Comparison of ENCODE assay signal across 2 cellular contexts in genomic region chr16:549544-550263, GRCh38.
A peak's percentile ranks its signal among the peaks of the same experiment; 100 is the strongest.
TF ChIP-seq lines count a peak whose summit lies in the region.

No MANE protein-coding gene starts in this region.

TF ChIP-seq in GM12878, 131 proteins besides CTCF, POLR2A, EP300 and RAD21:
- TF ChIP-seq ZBTB33 (IDR thresholded peaks at IDR 0.05) (0 out of 2 replicates have a peak, but pooled peaks have one; percentile 41), DPF2 (IDR thresholded peaks at IDR 0.05) (no peak)

TF ChIP-seq in GM12891, 5 proteins besides CTCF, POLR2A, EP300 and RAD21:
- no peak for TF ChIP-seq TAF1 (IDR thresholded peaks at IDR 0.05; ENCODE audit: low read depth, low read length)
- no peak for TF ChIP-seq POLR2AphosphoS5 (IDR thresholded peaks at IDR 0.05; ENCODE audit: low read depth, low read length)
- no peak for TF ChIP-seq SPI1 (IDR thresholded peaks at IDR 0.05; ENCODE audit: low read depth, low read length)
